Comparison of ENCODE assay signal across 1 cellular context in the genomic region with DNA sequence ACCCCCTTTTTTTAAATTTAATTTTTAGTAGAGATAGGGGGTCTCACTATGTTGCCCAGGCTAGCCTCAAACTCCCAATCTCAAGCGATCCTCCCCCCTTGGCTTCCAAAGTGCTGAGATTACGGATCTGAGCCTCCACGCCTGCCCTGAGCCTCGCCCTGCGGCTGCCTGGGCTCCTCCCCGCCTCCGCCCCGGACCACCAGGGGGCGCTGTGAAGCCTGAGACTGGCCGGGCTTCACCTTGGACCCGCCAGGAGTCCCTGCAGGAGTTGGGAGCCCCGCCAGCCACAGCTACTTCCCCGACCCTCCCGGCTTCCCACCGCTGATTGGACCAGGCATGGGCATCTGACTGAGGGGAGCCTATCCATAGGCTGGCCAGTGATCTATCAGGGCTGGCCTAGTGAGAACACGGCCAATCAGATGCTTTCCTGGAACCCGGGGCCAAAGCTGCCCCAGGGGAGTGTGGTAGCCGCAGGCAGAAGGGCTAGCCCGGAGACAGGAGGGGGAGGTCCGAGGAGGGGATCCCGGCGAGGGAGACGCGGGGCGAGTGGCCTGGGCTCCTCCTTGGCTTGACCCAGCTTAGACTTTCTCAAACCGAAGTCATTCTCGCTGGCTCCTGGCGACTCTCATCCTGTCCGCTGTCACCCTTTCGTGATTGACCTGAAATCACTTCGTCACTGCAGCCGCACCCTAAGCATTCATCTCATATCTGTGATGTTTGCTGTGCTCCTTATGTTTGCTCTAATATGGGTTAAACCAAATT.
TF ChIP-seq lines count a peak whose summit lies in the region.

No MANE protein-coding gene starts in this region.

TF ChIP-seq in HepG2, 621 proteins besides CTCF, POLR2A, EP300 and RAD21 (continued from another document and continues in another):
- TF ChIP-seq CBX2 (IDR thresholded peaks at IDR 0.05; ENCODE audit: low read depth, low read length) (no peak), CBX2 (CRISPR knock-in tag; IDR thresholded peaks at IDR 0.05; ENCODE audit: low read depth) (no peak), ATF7-NPFF (CRISPR knock-in tag; IDR thresholded peaks at IDR 0.05; ENCODE audit: low read depth) (peak; percentile 71; the same call in 1 of the 2 replicates), ONECUT2 (CRISPR knock-in tag; IDR thresholded peaks at IDR 0.05) (no peak), SMYD3 (CRISPR knock-in tag; IDR thresholded peaks at IDR 0.05) (no peak), ZFP41 (CRISPR knock-in tag; IDR thresholded peaks at IDR 0.05; ENCODE audit: borderline replicate concordance) (no peak), MTA3 (CRISPR knock-in tag; IDR thresholded peaks at IDR 0.05) (no peak), BRD4 (CRISPR knock-in tag; IDR thresholded peaks at IDR 0.05) (no peak), ZNF33A (CRISPR knock-in tag; IDR thresholded peaks at IDR 0.05; ENCODE audit: borderline replicate concordance) (no peak), RCOR2 (CRISPR knock-in tag; IDR thresholded peaks at IDR 0.05) (peak; percentile 51), RFXAP (CRISPR knock-in tag; IDR thresholded peaks at IDR 0.05; ENCODE audit: borderline replicate concordance) (peak; percentile 95; the same call in 1 of the 2 replicates), ZNF253 (CRISPR knock-in tag; IDR thresholded peaks at IDR 0.05; ENCODE audit: borderline replicate concordance) (no peak), PLRG1 (conservative IDR thresholded peaks at IDR 0.05) (no peak), CHCHD3 (CRISPR knock-in tag; IDR thresholded peaks at IDR 0.05) (no peak), ZNF451 (CRISPR knock-in tag; IDR thresholded peaks at IDR 0.05) (peak; percentile 49; the same call in 1 of the 2 replicates), MAFG (CRISPR knock-in tag; IDR thresholded peaks at IDR 0.05) (no peak), POLR2G (IDR thresholded peaks at IDR 0.05; ENCODE audit: low read depth, low read length) (peak; percentile 91), ZNF367 (CRISPR knock-in tag; IDR thresholded peaks at IDR 0.05; ENCODE audit: borderline replicate concordance) (no peak), ZBTB21 (CRISPR knock-in tag; IDR thresholded peaks at IDR 0.05) (no peak), ESRRA (CRISPR knock-in tag; IDR thresholded peaks at IDR 0.05; ENCODE audit: low read depth) (peak; percentile 73), ZFY (CRISPR knock-in tag; IDR thresholded peaks at IDR 0.05) (no peak), KLF11 (CRISPR knock-in tag; IDR thresholded peaks at IDR 0.05) (peak; percentile 70), ZNF768 (CRISPR knock-in tag; IDR thresholded peaks at IDR 0.05) (peak; percentile 51; the same call in 1 of the 2 replicates), ZNF615 (CRISPR knock-in tag; IDR thresholded peaks at IDR 0.05; ENCODE audit: borderline replicate concordance) (no peak), ZNF225 (CRISPR knock-in tag; IDR thresholded peaks at IDR 0.05) (no peak), ZNF652 (CRISPR knock-in tag; IDR thresholded peaks at IDR 0.05; ENCODE audit: borderline replicate concordance, low read depth) (no peak), ZNF33B (CRISPR knock-in tag; IDR thresholded peaks at IDR 0.05) (peak; percentile 70; the same call in 1 of the 2 replicates), KAT8 (CRISPR knock-in tag; IDR thresholded peaks at IDR 0.05) (peak; percentile 82), BRCA1 (CRISPR knock-in tag; IDR thresholded peaks at IDR 0.05) (no peak), FOXJ3 (CRISPR knock-in tag; IDR thresholded peaks at IDR 0.05; ENCODE audit: borderline replicate concordance) (no peak), ARNT (IDR thresholded peaks at IDR 0.05) (no peak), ZNF121 (CRISPR knock-in tag; IDR thresholded peaks at IDR 0.05) (peak; percentile 62; the same call in 1 of the 2 replicates), ZNF17 (CRISPR knock-in tag; IDR thresholded peaks at IDR 0.05) (no peak), TP53 (CRISPR knock-in tag; conservative IDR thresholded peaks at IDR 0.05) (no peak), MBNL3 (CRISPR knock-in tag; conservative IDR thresholded peaks at IDR 0.05) (no peak), DMAP1 (CRISPR knock-in tag; IDR thresholded peaks at IDR 0.05) (peak; percentile 75), NCOR1 (IDR thresholded peaks at IDR 0.05; ENCODE audit: borderline replicate concordance, low read length) (no peak), ZNF605 (CRISPR knock-in tag; IDR thresholded peaks at IDR 0.05) (no peak; the same call in 1 of the 2 replicates), REL (CRISPR knock-in tag; conservative IDR thresholded peaks at IDR 0.05) (no peak), HNRNPL (IDR thresholded peaks at IDR 0.05; ENCODE audit: low read depth, low read length) (no peak), NCOA2 (CRISPR knock-in tag; IDR thresholded peaks at IDR 0.05) (peak; percentile 51)
- TF ChIP-seq, protein P1, sequence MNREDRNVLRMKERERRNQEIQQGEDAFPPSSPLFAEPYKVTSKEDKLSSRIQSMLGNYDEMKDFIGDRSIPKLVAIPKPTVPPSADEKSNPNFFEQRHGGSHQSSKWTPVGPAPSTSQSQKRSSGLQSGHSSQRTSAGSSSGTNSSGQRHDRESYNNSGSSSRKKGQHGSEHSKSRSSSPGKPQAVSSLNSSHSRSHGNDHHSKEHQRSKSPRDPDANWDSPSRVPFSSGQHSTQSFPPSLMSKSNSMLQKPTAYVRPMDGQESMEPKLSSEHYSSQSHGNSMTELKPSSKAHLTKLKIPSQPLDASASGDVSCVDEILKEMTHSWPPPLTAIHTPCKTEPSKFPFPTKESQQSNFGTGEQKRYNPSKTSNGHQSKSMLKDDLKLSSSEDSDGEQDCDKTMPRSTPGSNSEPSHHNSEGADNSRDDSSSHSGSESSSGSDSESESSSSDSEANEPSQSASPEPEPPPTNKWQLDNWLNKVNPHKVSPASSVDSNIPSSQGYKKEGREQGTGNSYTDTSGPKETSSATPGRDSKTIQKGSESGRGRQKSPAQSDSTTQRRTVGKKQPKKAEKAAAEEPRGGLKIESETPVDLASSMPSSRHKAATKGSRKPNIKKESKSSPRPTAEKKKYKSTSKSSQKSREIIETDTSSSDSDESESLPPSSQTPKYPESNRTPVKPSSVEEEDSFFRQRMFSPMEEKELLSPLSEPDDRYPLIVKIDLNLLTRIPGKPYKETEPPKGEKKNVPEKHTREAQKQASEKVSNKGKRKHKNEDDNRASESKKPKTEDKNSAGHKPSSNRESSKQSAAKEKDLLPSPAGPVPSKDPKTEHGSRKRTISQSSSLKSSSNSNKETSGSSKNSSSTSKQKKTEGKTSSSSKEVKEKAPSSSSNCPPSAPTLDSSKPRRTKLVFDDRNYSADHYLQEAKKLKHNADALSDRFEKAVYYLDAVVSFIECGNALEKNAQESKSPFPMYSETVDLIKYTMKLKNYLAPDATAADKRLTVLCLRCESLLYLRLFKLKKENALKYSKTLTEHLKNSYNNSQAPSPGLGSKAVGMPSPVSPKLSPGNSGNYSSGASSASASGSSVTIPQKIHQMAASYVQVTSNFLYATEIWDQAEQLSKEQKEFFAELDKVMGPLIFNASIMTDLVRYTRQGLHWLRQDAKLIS (CRISPR knock-in tag; IDR thresholded peaks at IDR 0.05): 0 out of 2 replicates have a peak, but pooled peaks have one; percentile 17
- TF ChIP-seq, protein P2, sequence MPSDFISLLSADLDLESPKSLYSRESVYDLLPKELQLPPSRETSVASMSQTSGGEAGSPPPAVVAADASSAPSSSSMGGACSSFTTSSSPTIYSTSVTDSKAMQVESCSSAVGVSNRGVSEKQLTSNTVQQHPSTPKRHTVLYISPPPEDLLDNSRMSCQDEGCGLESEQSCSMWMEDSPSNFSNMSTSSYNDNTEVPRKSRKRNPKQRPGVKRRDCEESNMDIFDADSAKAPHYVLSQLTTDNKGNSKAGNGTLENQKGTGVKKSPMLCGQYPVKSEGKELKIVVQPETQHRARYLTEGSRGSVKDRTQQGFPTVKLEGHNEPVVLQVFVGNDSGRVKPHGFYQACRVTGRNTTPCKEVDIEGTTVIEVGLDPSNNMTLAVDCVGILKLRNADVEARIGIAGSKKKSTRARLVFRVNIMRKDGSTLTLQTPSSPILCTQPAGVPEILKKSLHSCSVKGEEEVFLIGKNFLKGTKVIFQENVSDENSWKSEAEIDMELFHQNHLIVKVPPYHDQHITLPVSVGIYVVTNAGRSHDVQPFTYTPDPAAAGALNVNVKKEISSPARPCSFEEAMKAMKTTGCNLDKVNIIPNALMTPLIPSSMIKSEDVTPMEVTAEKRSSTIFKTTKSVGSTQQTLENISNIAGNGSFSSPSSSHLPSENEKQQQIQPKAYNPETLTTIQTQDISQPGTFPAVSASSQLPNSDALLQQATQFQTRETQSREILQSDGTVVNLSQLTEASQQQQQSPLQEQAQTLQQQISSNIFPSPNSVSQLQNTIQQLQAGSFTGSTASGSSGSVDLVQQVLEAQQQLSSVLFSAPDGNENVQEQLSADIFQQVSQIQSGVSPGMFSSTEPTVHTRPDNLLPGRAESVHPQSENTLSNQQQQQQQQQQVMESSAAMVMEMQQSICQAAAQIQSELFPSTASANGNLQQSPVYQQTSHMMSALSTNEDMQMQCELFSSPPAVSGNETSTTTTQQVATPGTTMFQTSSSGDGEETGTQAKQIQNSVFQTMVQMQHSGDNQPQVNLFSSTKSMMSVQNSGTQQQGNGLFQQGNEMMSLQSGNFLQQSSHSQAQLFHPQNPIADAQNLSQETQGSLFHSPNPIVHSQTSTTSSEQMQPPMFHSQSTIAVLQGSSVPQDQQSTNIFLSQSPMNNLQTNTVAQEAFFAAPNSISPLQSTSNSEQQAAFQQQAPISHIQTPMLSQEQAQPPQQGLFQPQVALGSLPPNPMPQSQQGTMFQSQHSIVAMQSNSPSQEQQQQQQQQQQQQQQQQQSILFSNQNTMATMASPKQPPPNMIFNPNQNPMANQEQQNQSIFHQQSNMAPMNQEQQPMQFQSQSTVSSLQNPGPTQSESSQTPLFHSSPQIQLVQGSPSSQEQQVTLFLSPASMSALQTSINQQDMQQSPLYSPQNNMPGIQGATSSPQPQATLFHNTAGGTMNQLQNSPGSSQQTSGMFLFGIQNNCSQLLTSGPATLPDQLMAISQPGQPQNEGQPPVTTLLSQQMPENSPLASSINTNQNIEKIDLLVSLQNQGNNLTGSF (CRISPR knock-in tag; IDR thresholded peaks at IDR 0.05): peak; percentile 35; the same call in 1 of the 2 replicates
- TF ChIP-seq, protein P3, sequence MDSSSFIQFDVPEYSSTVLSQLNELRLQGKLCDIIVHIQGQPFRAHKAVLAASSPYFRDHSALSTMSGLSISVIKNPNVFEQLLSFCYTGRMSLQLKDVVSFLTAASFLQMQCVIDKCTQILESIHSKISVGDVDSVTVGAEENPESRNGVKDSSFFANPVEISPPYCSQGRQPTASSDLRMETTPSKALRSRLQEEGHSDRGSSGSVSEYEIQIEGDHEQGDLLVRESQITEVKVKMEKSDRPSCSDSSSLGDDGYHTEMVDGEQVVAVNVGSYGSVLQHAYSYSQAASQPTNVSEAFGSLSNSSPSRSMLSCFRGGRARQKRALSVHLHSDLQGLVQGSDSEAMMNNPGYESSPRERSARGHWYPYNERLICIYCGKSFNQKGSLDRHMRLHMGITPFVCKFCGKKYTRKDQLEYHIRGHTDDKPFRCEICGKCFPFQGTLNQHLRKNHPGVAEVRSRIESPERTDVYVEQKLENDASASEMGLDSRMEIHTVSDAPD (CRISPR knock-in tag; IDR thresholded peaks at IDR 0.05): no peak
- TF ChIP-seq, protein P4, sequence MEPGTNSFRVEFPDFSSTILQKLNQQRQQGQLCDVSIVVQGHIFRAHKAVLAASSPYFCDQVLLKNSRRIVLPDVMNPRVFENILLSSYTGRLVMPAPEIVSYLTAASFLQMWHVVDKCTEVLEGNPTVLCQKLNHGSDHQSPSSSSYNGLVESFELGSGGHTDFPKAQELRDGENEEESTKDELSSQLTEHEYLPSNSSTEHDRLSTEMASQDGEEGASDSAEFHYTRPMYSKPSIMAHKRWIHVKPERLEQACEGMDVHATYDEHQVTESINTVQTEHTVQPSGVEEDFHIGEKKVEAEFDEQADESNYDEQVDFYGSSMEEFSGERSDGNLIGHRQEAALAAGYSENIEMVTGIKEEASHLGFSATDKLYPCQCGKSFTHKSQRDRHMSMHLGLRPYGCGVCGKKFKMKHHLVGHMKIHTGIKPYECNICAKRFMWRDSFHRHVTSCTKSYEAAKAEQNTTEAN (CRISPR knock-in tag; conservative IDR thresholded peaks at IDR 0.05): no peak
- TF ChIP-seq, protein P5, sequence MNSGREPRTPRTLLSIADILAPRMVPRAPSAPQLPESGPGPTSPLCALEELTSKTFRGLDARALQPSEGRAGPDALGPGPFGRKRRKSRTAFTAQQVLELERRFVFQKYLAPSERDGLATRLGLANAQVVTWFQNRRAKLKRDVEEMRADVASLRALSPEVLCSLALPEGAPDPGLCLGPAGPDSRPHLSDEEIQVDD (CRISPR knock-in tag; IDR thresholded peaks at IDR 0.05; ENCODE audit: borderline replicate concordance): 0 out of 2 replicates have a peak, but pooled peaks have one; percentile 58
- TF ChIP-seq, protein P6, sequence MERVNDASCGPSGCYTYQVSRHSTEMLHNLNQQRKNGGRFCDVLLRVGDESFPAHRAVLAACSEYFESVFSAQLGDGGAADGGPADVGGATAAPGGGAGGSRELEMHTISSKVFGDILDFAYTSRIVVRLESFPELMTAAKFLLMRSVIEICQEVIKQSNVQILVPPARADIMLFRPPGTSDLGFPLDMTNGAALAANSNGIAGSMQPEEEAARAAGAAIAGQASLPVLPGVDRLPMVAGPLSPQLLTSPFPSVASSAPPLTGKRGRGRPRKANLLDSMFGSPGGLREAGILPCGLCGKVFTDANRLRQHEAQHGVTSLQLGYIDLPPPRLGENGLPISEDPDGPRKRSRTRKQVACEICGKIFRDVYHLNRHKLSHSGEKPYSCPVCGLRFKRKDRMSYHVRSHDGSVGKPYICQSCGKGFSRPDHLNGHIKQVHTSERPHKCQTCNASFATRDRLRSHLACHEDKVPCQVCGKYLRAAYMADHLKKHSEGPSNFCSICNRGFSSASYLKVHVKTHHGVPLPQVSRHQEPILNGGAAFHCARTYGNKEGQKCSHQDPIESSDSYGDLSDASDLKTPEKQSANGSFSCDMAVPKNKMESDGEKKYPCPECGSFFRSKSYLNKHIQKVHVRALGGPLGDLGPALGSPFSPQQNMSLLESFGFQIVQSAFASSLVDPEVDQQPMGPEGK (CRISPR knock-in tag; IDR thresholded peaks at IDR 0.05): peak; percentile 71
- TF ChIP-seq, protein P7, sequence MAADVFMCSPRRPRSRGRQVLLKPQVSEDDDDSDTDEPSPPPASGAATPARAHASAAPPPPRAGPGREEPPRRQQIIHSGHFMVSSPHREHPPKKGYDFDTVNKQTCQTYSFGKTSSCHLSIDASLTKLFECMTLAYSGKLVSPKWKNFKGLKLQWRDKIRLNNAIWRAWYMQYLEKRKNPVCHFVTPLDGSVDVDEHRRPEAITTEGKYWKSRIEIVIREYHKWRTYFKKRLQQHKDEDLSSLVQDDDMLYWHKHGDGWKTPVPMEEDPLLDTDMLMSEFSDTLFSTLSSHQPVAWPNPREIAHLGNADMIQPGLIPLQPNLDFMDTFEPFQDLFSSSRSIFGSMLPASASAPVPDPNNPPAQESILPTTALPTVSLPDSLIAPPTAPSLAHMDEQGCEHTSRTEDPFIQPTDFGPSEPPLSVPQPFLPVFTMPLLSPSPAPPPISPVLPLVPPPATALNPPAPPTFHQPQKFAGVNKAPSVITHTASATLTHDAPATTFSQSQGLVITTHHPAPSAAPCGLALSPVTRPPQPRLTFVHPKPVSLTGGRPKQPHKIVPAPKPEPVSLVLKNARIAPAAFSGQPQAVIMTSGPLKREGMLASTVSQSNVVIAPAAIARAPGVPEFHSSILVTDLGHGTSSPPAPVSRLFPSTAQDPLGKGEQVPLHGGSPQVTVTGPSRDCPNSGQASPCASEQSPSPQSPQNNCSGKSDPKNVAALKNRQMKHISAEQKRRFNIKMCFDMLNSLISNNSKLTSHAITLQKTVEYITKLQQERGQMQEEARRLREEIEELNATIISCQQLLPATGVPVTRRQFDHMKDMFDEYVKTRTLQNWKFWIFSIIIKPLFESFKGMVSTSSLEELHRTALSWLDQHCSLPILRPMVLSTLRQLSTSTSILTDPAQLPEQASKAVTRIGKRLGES (CRISPR knock-in tag; IDR thresholded peaks at IDR 0.05; ENCODE audit: borderline replicate concordance): no peak
